In the genomic region with DNA sequence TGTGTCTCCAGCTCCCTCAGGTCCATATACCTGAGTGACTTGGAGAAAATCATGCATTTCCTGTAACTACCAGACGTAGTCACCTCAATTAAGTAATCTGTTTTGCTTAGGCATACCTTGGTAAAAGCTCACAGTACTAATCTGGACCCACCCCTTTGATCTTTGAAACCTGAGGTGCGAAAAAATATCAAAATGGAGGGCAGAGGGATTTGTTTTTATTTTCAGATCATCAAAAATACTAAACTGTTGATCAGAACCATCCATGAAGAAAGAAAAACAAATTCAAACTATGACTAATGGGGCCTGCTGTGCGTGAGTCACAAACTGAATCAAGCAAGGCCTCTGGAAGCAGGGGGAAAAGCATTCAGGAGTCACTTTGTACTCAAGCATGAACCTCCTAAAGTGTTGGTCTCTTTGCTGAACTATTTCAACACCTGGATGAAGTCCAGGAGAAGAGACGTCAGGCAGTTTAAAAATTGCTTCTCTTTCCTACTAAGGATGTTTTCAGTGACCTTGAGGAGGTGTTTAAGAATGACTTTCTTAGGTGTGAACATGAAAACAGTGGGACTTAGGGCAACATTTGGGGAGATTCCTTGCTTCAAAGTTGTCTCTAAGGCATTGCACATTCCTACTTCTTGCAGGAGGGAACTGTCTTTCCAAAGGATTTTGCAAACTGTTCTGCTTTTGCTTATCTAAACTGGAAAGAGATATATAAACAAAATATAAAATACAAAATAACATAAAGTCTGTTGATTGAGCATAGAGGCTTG, we compare ENCODE assay signal across 8 cellular contexts.
A peak's percentile ranks its signal among the peaks of the same experiment; 100 is the strongest.
DNase-seq lines count a peak whose midpoint lies in the region; ATAC-seq and TF ChIP-seq lines count a peak whose summit lies in the region.

No MANE protein-coding gene starts in this region.

- peak overlapping the region; percentile 32 for H3K27ac ChIP-seq in HEK293 (ENCODE audit: extremely low read depth, low read depth, low read length)
- H3K27ac ChIP-seq in suprapubic skin, result peak overlapping the region; percentile 83

- ATAC-seq in GM18858 (IDR thresholded peaks at IDR 0.05; ENCODE audit: unreplicated experiment), result no peak

- TF ChIP-seq EP300 in suprapubic skin (IDR thresholded peaks at IDR 0.05), result no peak

- H3K9me3 ChIP-seq in HEK293 (ENCODE audit: control insufficient read depth, insufficient read depth, low read depth, low read length), result no peaks in the 10 kb centered on the region
- H3K9me3 ChIP-seq in suprapubic skin, result no peaks in the 10 kb centered on the region

- 51% methylated on average over 4 of the region's 4 CpGs for WGBS in suprapubic skin

- POLR2A ChIA-PET in HEK293 (lab: Yijun Ruan, JAX), result no interaction called here

- H3K4me3 ChIP-seq in HEK293 (ENCODE audit: low read depth, low read length) (no peak overlapping the region), suprapubic skin (no peak overlapping the region)

- TF ChIP-seq CTCF in HEK293 (tag by site-specific recombination; IDR thresholded peaks at IDR 0.05) (no peak), suprapubic skin (IDR thresholded peaks at IDR 0.05) (no peak)

- peaks cover 6% of the 10 kb centered on the region for H3K4me1 ChIP-seq in HEK293 (ENCODE audit: control insufficient read depth, insufficient read depth, low read length)
- peaks cover 15% of the 10 kb centered on the region for H3K4me1 ChIP-seq in suprapubic skin

- H3K36me3 ChIP-seq in HEK293 (ENCODE audit: control insufficient read depth in 2 of 2, insufficient read depth in 1 of 2, low read length in 2 of 2) (no peaks in the 10 kb centered on the region), suprapubic skin (no peaks in the 10 kb centered on the region)

- TF ChIP-seq POLR2A in suprapubic skin (IDR thresholded peaks at IDR 0.05), result no peak

- CTCF ChIA-PET in HEK293 (lab: Yijun Ruan, JAX), result interaction anchor here (0.6 to 1.1 kb wide), 3 partner anchors 32 to 601 kb away, joined by 3 to 4 read pairs (median 3); no protein-coding TSS in a partner anchor

- DNase-seq in astrocyte of the hippocampus (ENCODE audit: low read depth, low spot score) (peak; percentile 92), iris pigment epithelial cell (ENCODE audit: low read depth) (peak; percentile 99), suprapubic skin (ENCODE audit: low spot score in 2 of 2) (peak in 1 of 2 donors; percentile 71), hippocampal formation (lab: John Stamatoyannopoulos, UW) (no peak), OCI-M1 (lab: John Stamatoyannopoulos, UW) (no peak), cerebellar nuclear complex (lab: John Stamatoyannopoulos, UW) (no peak)

- H3K27me3 ChIP-seq in suprapubic skin, result no peaks in the 10 kb centered on the region

TF ChIP-seq in HEK293, 187 proteins besides CTCF, POLR2A, EP300 and RAD21 (continues in another document):
- TF ChIP-seq, protein P1, sequence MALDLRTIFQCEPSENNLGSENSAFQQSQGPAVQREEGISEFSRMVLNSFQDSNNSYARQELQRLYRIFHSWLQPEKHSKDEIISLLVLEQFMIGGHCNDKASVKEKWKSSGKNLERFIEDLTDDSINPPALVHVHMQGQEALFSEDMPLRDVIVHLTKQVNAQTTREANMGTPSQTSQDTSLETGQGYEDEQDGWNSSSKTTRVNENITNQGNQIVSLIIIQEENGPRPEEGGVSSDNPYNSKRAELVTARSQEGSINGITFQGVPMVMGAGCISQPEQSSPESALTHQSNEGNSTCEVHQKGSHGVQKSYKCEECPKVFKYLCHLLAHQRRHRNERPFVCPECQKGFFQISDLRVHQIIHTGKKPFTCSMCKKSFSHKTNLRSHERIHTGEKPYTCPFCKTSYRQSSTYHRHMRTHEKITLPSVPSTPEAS (tag by site-specific recombination; IDR thresholded peaks at IDR 0.05), result no peak
- peak; percentile 16; the same call in 1 of the 2 replicates for TF ChIP-seq ZNF394 (tag by site-specific recombination; IDR thresholded peaks at IDR 0.05; ENCODE audit: borderline replicate concordance)
- TF ChIP-seq ZNF585B (tag by site-specific recombination; IDR thresholded peaks at IDR 0.05), result no peak
- no peak for TF ChIP-seq SCRT1 (tag by site-specific recombination; IDR thresholded peaks at IDR 0.05; ENCODE audit: borderline replicate concordance)
- TF ChIP-seq ZNF664 (tag by site-specific recombination; IDR thresholded peaks at IDR 0.05), result no peak
- TF ChIP-seq ZNF704 (tag by site-specific recombination; IDR thresholded peaks at IDR 0.05), result no peak
- TF ChIP-seq, protein P2, sequence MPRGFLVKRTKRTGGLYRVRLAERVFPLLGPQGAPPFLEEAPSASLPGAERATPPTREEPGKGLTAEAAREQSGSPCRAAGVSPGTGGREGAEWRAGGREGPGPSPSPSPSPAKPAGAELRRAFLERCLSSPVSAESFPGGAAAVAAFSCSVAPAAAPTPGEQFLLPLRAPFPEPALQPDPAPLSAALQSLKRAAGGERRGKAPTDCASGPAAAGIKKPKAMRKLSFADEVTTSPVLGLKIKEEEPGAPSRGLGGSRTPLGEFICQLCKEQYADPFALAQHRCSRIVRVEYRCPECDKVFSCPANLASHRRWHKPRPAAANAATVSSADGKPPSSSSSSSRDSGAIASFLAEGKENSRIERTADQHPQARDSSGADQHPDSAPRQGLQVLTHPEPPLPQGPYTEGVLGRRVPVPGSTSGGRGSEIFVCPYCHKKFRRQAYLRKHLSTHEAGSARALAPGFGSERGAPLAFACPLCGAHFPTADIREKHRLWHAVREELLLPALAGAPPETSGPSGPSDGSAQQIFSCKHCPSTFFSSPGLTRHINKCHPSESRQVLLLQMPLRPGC (tag by site-specific recombination; IDR thresholded peaks at IDR 0.05), result peak; percentile 66; the same call in 1 of the 2 replicates
- no peak for TF ChIP-seq ZBTB44 (tag by site-specific recombination; IDR thresholded peaks at IDR 0.05)
- TF ChIP-seq ZNF529 (tag by site-specific recombination; IDR thresholded peaks at IDR 0.05; ENCODE audit: insufficient replicate concordance), result no peak
- TF ChIP-seq ZNF707 (tag by site-specific recombination; IDR thresholded peaks at IDR 0.05), result no peak
- TF ChIP-seq ZNF366 (tag by site-specific recombination; conservative IDR thresholded peaks at IDR 0.05), result peak; percentile 66
- no peak for TF ChIP-seq KLF1 (tag by site-specific recombination; IDR thresholded peaks at IDR 0.05)
- TF ChIP-seq ZNF157 (tag by site-specific recombination; IDR thresholded peaks at IDR 0.05), result no peak
- TF ChIP-seq MYNN (tag by site-specific recombination; IDR thresholded peaks at IDR 0.05; ENCODE audit: borderline replicate concordance), result no peak
- TF ChIP-seq ZBTB11 (tag by site-specific recombination; conservative IDR thresholded peaks at IDR 0.05; ENCODE audit: low read depth), result no peak

Comparison
In these comparisons a context has a peak if more than half of its experiments do, and no peak if none do; other contexts are left out.
1. DNase-seq: peak in astrocyte of the hippocampus (single experiment) and iris pigment epithelial cell (single experiment); none in hippocampal formation (0 of 2), OCI-M1 (single experiment) and cerebellar nuclear complex (0 of 2).